In the genomic region with DNA sequence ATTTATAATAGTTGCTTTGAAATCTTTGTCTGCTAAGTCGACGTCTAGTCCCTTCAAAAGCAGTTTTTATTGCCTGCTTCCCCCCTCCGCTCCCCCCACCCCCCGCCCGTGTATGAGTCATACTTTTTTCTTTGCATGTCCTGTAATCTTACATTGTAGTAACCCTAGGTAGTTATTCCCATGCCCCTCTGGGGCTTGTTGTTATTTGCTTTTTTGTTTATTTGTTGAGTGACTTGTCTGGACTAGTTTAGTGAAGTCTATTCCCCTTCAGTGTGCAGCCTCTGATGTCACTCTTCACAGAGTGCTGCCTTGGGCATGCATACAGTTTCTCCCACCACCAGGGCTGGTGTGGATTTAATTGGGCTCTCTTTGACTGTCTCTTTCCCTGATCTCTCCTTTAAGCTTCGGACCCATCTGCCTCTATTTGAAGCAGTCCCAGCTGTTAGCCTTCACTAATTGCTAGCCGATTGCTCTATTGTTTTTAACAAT, we compare ENCODE assay signal across 14 cellular contexts.
A peak's percentile ranks its signal among the peaks of the same experiment; 100 is the strongest.
DNase-seq lines count a peak whose midpoint lies in the region; ATAC-seq and TF ChIP-seq lines count a peak whose summit lies in the region.
"Had no signal": no experiment of that assay in that cellular context is flagged by ENCODE, and none has a peak within 500 bp of the region (broad histone marks: within the 10 kb centered on the region; RNA-seq: fewer than 3 reads in every experiment).

No MANE protein-coding gene starts in this region.

- H3K27me3 Mint-ChIP-seq in HFFc6 (ENCODE audit: insufficient read depth), result no peaks in the 10 kb centered on the region

- no peak overlapping the region for H3K4me3 Mint-ChIP-seq in HFFc6
- H3K4me3 Mint-ChIP-seq: stimulated activated naive B cell treated with anti-CD40 and anti-IgM and Interleukin-4, amounts not matched to agents 10 μg/mL and 1 μg/mL and 100 μg/mL, for 72 hours had no signal

- no peak for ATAC-seq in GM19023 (IDR thresholded peaks at IDR 0.05; ENCODE audit: unreplicated experiment)
- ATAC-seq: Panc1; stimulated activated naive B cell treated with anti-CD40 and anti-IgM and Interleukin-4, amounts not matched to agents 10 μg/mL and 1 μg/mL and 100 μg/mL, for 72 hours had no signal

- peak; percentile 70 for DNase-seq in D341Med (ENCODE audit: low spot score)
- peak; percentile 54 for DNase-seq in LHCN-M2 (ENCODE audit: low read depth)
- DNase-seq in SW480 (ENCODE audit: low spot score), result peak; percentile 86
- peak; percentile 61 for DNase-seq in iPS-NIHi7 (ENCODE audit: extremely low spot score)
- DNase-seq in posterior cingulate gyrus, result no peak
- no peak for DNase-seq in activated CD4-positive, alpha-beta T cell treated with anti-CD3 and anti-CD28 coated beads for 4 hours
- no peak for DNase-seq in HFFc6
- DNase-seq: activated T-cell treated with anti-CD3 and anti-CD28 coated beads for 4 hours; adrenal gland; NCI-H146; ovary; stimulated activated naive B cell treated with anti-CD40 and anti-IgM and Interleukin-4, amounts not matched to agents 10 μg/mL and 1 μg/mL and 100 μg/mL, for 72 hours had no signal

- H3K27ac Mint-ChIP-seq in HFFc6, result no peak overlapping the region
- H3K27ac Mint-ChIP-seq: stimulated activated naive B cell treated with anti-CD40 and anti-IgM and Interleukin-4, amounts not matched to agents 10 μg/mL and 1 μg/mL and 100 μg/mL, for 72 hours had no signal

- no peaks in the 10 kb centered on the region for H3K4me1 Mint-ChIP-seq in HFFc6 (ENCODE audit: low read depth)

- intact Hi-C loops in posterior cingulate gyrus (cut with DNase I), result no loop called here

- no peaks in the 10 kb centered on the region for H3K36me3 Mint-ChIP-seq in HFFc6 (ENCODE audit: low read depth)
- H3K36me3 Mint-ChIP-seq: stimulated activated naive B cell treated with anti-CD40 and anti-IgM and Interleukin-4, amounts not matched to agents 10 μg/mL and 1 μg/mL and 100 μg/mL, for 72 hours had no signal

- H3K9me3 Mint-ChIP-seq in HFFc6, result no peaks in the 10 kb centered on the region; the same call in 1 of the 2 replicates
- H3K9me3 Mint-ChIP-seq: stimulated activated naive B cell treated with anti-CD40 and anti-IgM and Interleukin-4, amounts not matched to agents 10 μg/mL and 1 μg/mL and 100 μg/mL, for 72 hours had no signal

- TF ChIP-seq CTCF in HFFc6 (IDR thresholded peaks at IDR 0.05), result no peak

Comparison
In these comparisons a context has a peak if more than half of its experiments do, and no peak if none do; other contexts are left out.
1. DNase-seq: peak in D341Med (single experiment), LHCN-M2 (single experiment), SW480 (single experiment) and iPS-NIHi7 (single experiment); none in posterior cingulate gyrus (0 of 10), activated CD4-positive, alpha-beta T cell treated with anti-CD3 and anti-CD28 coated beads for 4 hours (0 of 2) and HFFc6 (single experiment).